In the genomic region with DNA sequence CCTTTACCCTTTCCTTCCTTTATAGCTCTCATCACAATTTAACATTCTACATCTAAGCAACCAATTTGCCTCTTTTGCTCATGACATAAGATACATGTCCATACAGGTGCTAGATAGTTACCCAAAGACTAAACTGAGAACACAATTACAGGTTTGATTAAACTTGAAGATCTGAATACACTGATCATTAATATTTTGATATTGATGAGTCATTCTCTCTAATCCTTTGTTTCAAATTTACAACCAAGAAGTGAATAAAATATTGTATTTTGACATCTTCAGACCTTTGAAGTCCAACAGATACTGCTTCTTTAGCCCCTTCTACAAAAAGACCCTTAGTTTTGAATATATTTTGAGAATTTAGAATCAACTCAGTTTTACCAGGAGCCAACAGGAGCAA, we compare ENCODE assay signal across 1 cellular context.
TF ChIP-seq lines count a peak whose summit lies in the region.

No MANE protein-coding gene starts in this region.

TF ChIP-seq in H1, 55 proteins besides CTCF, POLR2A, EP300 and RAD21:
- TF ChIP-seq GTF2F1 (IDR thresholded peaks at IDR 0.05; ENCODE audit: borderline replicate concordance, low read depth, low read length) (no peak), MAFK (IDR thresholded peaks at IDR 0.05; ENCODE audit: low read depth, low read length) (no peak), RFX5 (IDR thresholded peaks at IDR 0.05; ENCODE audit: borderline replicate concordance, low read depth, low read length) (no peak)
- TF ChIP-seq, protein P1, sequence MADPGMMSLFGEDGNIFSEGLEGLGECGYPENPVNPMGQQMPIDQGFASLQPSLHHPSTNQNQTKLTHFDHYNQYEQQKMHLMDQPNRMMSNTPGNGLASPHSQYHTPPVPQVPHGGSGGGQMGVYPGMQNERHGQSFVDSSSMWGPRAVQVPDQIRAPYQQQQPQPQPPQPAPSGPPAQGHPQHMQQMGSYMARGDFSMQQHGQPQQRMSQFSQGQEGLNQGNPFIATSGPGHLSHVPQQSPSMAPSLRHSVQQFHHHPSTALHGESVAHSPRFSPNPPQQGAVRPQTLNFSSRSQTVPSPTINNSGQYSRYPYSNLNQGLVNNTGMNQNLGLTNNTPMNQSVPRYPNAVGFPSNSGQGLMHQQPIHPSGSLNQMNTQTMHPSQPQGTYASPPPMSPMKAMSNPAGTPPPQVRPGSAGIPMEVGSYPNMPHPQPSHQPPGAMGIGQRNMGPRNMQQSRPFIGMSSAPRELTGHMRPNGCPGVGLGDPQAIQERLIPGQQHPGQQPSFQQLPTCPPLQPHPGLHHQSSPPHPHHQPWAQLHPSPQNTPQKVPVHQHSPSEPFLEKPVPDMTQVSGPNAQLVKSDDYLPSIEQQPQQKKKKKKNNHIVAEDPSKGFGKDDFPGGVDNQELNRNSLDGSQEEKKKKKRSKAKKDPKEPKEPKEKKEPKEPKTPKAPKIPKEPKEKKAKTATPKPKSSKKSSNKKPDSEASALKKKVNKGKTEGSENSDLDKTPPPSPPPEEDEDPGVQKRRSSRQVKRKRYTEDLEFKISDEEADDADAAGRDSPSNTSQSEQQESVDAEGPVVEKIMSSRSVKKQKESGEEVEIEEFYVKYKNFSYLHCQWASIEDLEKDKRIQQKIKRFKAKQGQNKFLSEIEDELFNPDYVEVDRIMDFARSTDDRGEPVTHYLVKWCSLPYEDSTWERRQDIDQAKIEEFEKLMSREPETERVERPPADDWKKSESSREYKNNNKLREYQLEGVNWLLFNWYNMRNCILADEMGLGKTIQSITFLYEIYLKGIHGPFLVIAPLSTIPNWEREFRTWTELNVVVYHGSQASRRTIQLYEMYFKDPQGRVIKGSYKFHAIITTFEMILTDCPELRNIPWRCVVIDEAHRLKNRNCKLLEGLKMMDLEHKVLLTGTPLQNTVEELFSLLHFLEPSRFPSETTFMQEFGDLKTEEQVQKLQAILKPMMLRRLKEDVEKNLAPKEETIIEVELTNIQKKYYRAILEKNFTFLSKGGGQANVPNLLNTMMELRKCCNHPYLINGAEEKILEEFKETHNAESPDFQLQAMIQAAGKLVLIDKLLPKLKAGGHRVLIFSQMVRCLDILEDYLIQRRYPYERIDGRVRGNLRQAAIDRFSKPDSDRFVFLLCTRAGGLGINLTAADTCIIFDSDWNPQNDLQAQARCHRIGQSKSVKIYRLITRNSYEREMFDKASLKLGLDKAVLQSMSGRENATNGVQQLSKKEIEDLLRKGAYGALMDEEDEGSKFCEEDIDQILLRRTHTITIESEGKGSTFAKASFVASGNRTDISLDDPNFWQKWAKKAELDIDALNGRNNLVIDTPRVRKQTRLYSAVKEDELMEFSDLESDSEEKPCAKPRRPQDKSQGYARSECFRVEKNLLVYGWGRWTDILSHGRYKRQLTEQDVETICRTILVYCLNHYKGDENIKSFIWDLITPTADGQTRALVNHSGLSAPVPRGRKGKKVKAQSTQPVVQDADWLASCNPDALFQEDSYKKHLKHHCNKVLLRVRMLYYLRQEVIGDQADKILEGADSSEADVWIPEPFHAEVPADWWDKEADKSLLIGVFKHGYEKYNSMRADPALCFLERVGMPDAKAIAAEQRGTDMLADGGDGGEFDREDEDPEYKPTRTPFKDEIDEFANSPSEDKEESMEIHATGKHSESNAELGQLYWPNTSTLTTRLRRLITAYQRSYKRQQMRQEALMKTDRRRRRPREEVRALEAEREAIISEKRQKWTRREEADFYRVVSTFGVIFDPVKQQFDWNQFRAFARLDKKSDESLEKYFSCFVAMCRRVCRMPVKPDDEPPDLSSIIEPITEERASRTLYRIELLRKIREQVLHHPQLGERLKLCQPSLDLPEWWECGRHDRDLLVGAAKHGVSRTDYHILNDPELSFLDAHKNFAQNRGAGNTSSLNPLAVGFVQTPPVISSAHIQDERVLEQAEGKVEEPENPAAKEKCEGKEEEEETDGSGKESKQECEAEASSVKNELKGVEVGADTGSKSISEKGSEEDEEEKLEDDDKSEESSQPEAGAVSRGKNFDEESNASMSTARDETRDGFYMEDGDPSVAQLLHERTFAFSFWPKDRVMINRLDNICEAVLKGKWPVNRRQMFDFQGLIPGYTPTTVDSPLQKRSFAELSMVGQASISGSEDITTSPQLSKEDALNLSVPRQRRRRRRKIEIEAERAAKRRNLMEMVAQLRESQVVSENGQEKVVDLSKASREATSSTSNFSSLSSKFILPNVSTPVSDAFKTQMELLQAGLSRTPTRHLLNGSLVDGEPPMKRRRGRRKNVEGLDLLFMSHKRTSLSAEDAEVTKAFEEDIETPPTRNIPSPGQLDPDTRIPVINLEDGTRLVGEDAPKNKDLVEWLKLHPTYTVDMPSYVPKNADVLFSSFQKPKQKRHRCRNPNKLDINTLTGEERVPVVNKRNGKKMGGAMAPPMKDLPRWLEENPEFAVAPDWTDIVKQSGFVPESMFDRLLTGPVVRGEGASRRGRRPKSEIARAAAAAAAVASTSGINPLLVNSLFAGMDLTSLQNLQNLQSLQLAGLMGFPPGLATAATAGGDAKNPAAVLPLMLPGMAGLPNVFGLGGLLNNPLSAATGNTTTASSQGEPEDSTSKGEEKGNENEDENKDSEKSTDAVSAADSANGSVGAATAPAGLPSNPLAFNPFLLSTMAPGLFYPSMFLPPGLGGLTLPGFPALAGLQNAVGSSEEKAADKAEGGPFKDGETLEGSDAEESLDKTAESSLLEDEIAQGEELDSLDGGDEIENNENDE (IDR thresholded peaks at IDR 0.05; ENCODE audit: insufficient replicate concordance, low read length), result no peak
